Comparison of ENCODE assay signal across 13 cellular contexts in genomic region chr11:122524532-122524882, GRCh38.
A peak's percentile ranks its signal among the peaks of the same experiment; 100 is the strongest.
DNase-seq lines count a peak whose midpoint lies in the region; ATAC-seq and TF ChIP-seq lines count a peak whose summit lies in the region.
"Had no signal": no experiment of that assay in that cellular context is flagged by ENCODE, and none has a peak within 500 bp of the region (broad histone marks: within the 10 kb centered on the region; RNA-seq: fewer than 3 reads in every experiment).

No MANE protein-coding gene starts in this region.

- no peaks in the 10 kb centered on the region for H3K9me3 ChIP-seq in thyroid gland
- H3K9me3 ChIP-seq: adrenal gland, suprapubic skin had no signal

- TF ChIP-seq POLR2A in thyroid gland (IDR thresholded peaks at IDR 0.05), result no peak

- intact Hi-C loops in thyroid gland (cut with DNase I), result no loop called here

- no peak overlapping the region for H3K4me3 ChIP-seq in thyroid gland (replicated peaks in 1 of 3)
- H3K4me3 ChIP-seq: adrenal gland, suprapubic skin had no signal

- peak; percentile 19 for DNase-seq in EH (ENCODE audit: low read depth)
- DNase-seq in fibroblast of the conjunctiva (ENCODE audit: low read depth), result peak; percentile 51
- DNase-seq in renal cortical epithelial cell (ENCODE audit: low read depth), result peak; percentile 19
- no peak for DNase-seq in thyroid gland
- no peak for DNase-seq in stimulated activated CD4-positive, alpha-beta T cell treated with anti-CD3 and anti-CD28 coated beads, Interleukin-12 subunit alpha, Interleukin-12 subunit beta, amount 100 ng/mL, for 4 hours
- DNase-seq: activated CD4-positive, alpha-beta T cell treated with anti-CD3 and anti-CD28 coated beads for 48 hours; CD8-positive, alpha-beta memory T cell; posterior cingulate gyrus; Right ventricle myocardium superior had no signal

- TF ChIP-seq CTCF in thyroid gland (IDR thresholded peaks at IDR 0.05), result no peak

- no peak overlapping the region for H3K27ac ChIP-seq in thyroid gland
- H3K27ac ChIP-seq: suprapubic skin had no signal

- no peak for ATAC-seq in HG02571 (IDR thresholded peaks at IDR 0.05; ENCODE audit: unreplicated experiment)

- H3K27me3 ChIP-seq in thyroid gland, result no peaks in the 10 kb centered on the region
- H3K27me3 ChIP-seq: adrenal gland, suprapubic skin had no signal

- H3K36me3 ChIP-seq in thyroid gland, result no peaks in the 10 kb centered on the region
- H3K36me3 ChIP-seq: adrenal gland, suprapubic skin had no signal

- H3K4me1 ChIP-seq in thyroid gland, result peaks cover 0 to 5% of the 10 kb centered on the region in 2 donors
- H3K4me1 ChIP-seq: adrenal gland had no signal

TF ChIP-seq in PFSK-1, 5 proteins besides CTCF, POLR2A, EP300 and RAD21:
- no peak for TF ChIP-seq TAF1 (IDR thresholded peaks at IDR 0.05; ENCODE audit: borderline replicate concordance, insufficient read depth, low read length)
- peak; percentile 4 for TF ChIP-seq FOXP2 (optimal IDR thresholded peaks at IDR 0.05; ENCODE audit: borderline replicate concordance, extremely low read depth, extremely low read length, insufficient read depth)
- 0 out of 2 replicates have a peak, but pooled peaks have one; percentile 1 for TF ChIP-seq POLR2AphosphoS5 (IDR thresholded peaks at IDR 0.05; ENCODE audit: low read depth, low read length)
- TF ChIP-seq REST (IDR thresholded peaks at IDR 0.05; ENCODE audit: insufficient read depth in 1 of 2, low read depth in 2 of 2, low read length in 2 of 2), result 0 out of 4 replicates have a peak, but pooled peaks of 1 of the 2 experiments have one; percentile 2
- no peak for TF ChIP-seq SIN3A (IDR thresholded peaks at IDR 0.05; ENCODE audit: borderline replicate concordance, insufficient read depth, low read length)
TF ChIP-seq in PFSK-1: peak in this region for 3.

Comparison
In these comparisons a context has a peak if more than half of its experiments do, and no peak if none do; other contexts are left out.
1. DNase-seq: peak in EH (single experiment), fibroblast of the conjunctiva (single experiment) and renal cortical epithelial cell (single experiment); none in thyroid gland (0 of 2) and stimulated activated CD4-positive, alpha-beta T cell treated with anti-CD3 and anti-CD28 coated beads, Interleukin-12 subunit alpha, Interleukin-12 subunit beta, amount 100 ng/mL, for 4 hours (single experiment).